In genomic region chr9:2029666-2030170, GRCh38 we compare ENCODE assay signal across 30 cellular contexts. TPM values are rescaled to one million over a fixed set of nuclear protein-coding genes. Genes with fewer than 3 reads are reported as not detected.
A peak's percentile ranks its signal among the peaks of the same experiment; 100 is the strongest.
DNase-seq lines count a peak whose midpoint lies in the region; ATAC-seq, FAIRE-seq and TF ChIP-seq lines count a peak whose summit lies in the region.
"Had no signal": no experiment of that assay in that cellular context is flagged by ENCODE, and none has a peak within 500 bp of the region (broad histone marks: within the 10 kb centered on the region; RNA-seq: fewer than 3 reads in every experiment).

No MANE protein-coding gene starts in this region.

- ATAC-seq in GM12878 (no peak), GM21576 (IDR thresholded peaks at IDR 0.05; ENCODE audit: unreplicated experiment) (no peak), HG03439 (IDR thresholded peaks at IDR 0.05; ENCODE audit: unreplicated experiment) (no peak)
- ATAC-seq: HCT116, left ventricle myocardium superior, pancreas had no signal

- intact Hi-C loops in activated naive CD4-positive, alpha-beta T cell treated with anti-CD3 and anti-CD28 coated beads for 36 hours (cut with micrococcal nuclease), result loop anchor here (1.0 kb wide), 1 partner anchor 9 kb away; no protein-coding TSS in a partner anchor
- intact Hi-C loops in GM12878 (cut with micrococcal nuclease; ENCODE audit: unreplicated experiment), result no loop called here

- POLR2A ChIA-PET in GM12878 (lab: Charles Lee), result interaction anchor here (0.6 kb wide), 2 partner anchors 15 to 388 kb away, joined by 3 to 7 read pairs; no protein-coding TSS in a partner anchor

- no peaks in the 10 kb centered on the region for H3K9me3 Mint-ChIP-seq in activated naive CD4-positive, alpha-beta T cell treated with anti-CD3 and anti-CD28 coated beads, Interleukin-2, amount 50 U/mL, for 24 hours
- no peaks in the 10 kb centered on the region for H3K9me3 Mint-ChIP-seq in activated naive CD4-positive, alpha-beta T cell treated with anti-CD3 and anti-CD28 coated beads for 36 hours
- H3K9me3 Mint-ChIP-seq in nephron, result no peaks in the 10 kb centered on the region
- H3K9me3 Mint-ChIP-seq: activated B cell treated with CpG ODN at 0.5 μM for 24 hours had no signal

- in situ Hi-C loops in GM12878 (cut with MboI), result no loop called here

- no peak overlapping the region for H3K4me3 ChIP-seq in GM12878
- H3K4me3 ChIP-seq: pancreas, right atrium auricular region, smooth muscle cell had no signal

- peaks cover 25% of the 10 kb centered on the region for H3K36me3 Mint-ChIP-seq in activated naive CD4-positive, alpha-beta T cell treated with anti-CD3 and anti-CD28 coated beads, Interleukin-2, amount 50 U/mL, for 24 hours
- H3K36me3 Mint-ChIP-seq in activated naive CD4-positive, alpha-beta T cell treated with anti-CD3 and anti-CD28 coated beads for 36 hours (ENCODE audit: low read depth), result peaks cover 24% of the 10 kb centered on the region
- peaks cover 24% of the 10 kb centered on the region for H3K36me3 Mint-ChIP-seq in nephron (ENCODE audit: low read depth)

- TF ChIP-seq CTCF in GM12878 (IDR thresholded peaks at IDR 0.05 in 2 of 3, conservative IDR thresholded peaks at IDR 0.05 in 1 of 3; ENCODE audit: control insufficient read depth in 2 of 3, extremely low read depth in 1 of 3, insufficient read depth in 1 of 3, low read depth in 3 of 3, low read length in 3 of 3), result no peak
- TF ChIP-seq CTCF in nephron (IDR thresholded peaks at IDR 0.05; ENCODE audit: unreplicated experiment in 3 of 3), result no peak

- FAIRE-seq in GM12878 (lab: Jason Lieb, UNC), result no peak
- FAIRE-seq: endothelial cell of umbilical vein, HTR-8/SVneo, pancreas had no signal

- no peak for TF ChIP-seq EP300 in GM12878 (IDR thresholded peaks at IDR 0.05; ENCODE audit: borderline replicate concordance in 1 of 2, control insufficient read depth in 1 of 2, low read depth in 2 of 2, low read length in 2 of 2)

- H2AFZ ChIP-seq in GM12878 (ENCODE audit: control insufficient read depth, low read depth, low read length), result no peak overlapping the region

- no peak overlapping the region for H3K4me3 Mint-ChIP-seq in activated naive CD4-positive, alpha-beta T cell treated with anti-CD3 and anti-CD28 coated beads, Interleukin-2, amount 50 U/mL, for 24 hours
- no peak overlapping the region for H3K4me3 Mint-ChIP-seq in activated naive CD4-positive, alpha-beta T cell treated with anti-CD3 and anti-CD28 coated beads for 36 hours
- no peak overlapping the region for H3K4me3 Mint-ChIP-seq in nephron
- H3K4me3 Mint-ChIP-seq: activated B cell treated with CpG ODN at 0.5 μM for 24 hours, neural crest cell had no signal

- no peak overlapping the region for H3K27ac ChIP-seq in GM12878 (ENCODE audit: control insufficient read depth, insufficient read depth)
- H3K27ac ChIP-seq: pancreas, right atrium auricular region had no signal

- CTCF ChIA-PET in activated naive CD4-positive, alpha-beta T cell treated with anti-CD3 and anti-CD28 coated beads for 36 hours (lab: Charles Lee), result interaction anchor here (0.7 to 1.3 kb wide), 2 partner anchors 15 to 19 kb away, joined by 3 to 4 read pairs; partner anchors contain the start of gene SMARCA2
- CTCF ChIA-PET in GM12878 (lab: Yijun Ruan, JAX), result no interaction called here

- peaks cover 13 to 48% of the 10 kb centered on the region in 2 experiments for H3K36me3 ChIP-seq in GM12878 (ENCODE audit: control insufficient read depth in 2 of 2, insufficient read depth in 2 of 2, low read length in 1 of 2)

- no peak for TF ChIP-seq RAD21 in GM12878 (IDR thresholded peaks at IDR 0.05; ENCODE audit: insufficient read depth, low read depth, low read length)

- peaks cover 27% of the 10 kb centered on the region for H3K4me1 ChIP-seq in GM12878 (ENCODE audit: control insufficient read depth, insufficient read depth, low read length)
- H3K4me1 ChIP-seq: Caco-2 had no signal

- SMC1A ChIA-PET in GM12878 (lab: Charles Lee; ENCODE audit: uncharacterized antibody, unreplicated experiment), result interaction anchor here (0.7 to 1.4 kb wide), 3 partner anchors 11 to 448 kb away, joined by 3 to 4 read pairs (median 3); no protein-coding TSS in a partner anchor

- no peak overlapping the region for H3K4me2 ChIP-seq in GM12878 (ENCODE audit: control insufficient read depth, insufficient read depth)
- H3K4me2 ChIP-seq: smooth muscle cell had no signal

- TF ChIP-seq POLR2A in GM12878 (IDR thresholded peaks at IDR 0.05; ENCODE audit: low read depth, low read length), result no peak

- DNase-seq in activated naive CD4-positive, alpha-beta T cell treated with anti-CD3 and anti-CD28 coated beads for 36 hours, result no peak
- DNase-seq in NCI-H1105 treated with DMSO at 0.1 percent for 48 hours (lab: John Stamatoyannopoulos, UW) (peak; percentile 61), GM12878 (ENCODE audit: low read depth, low spot score) (no peak), NOMO-1 treated with DMSO at 0.1 percent for 48 hours (lab: John Stamatoyannopoulos, UW; ENCODE audit: unreplicated experiment) (no peak)
- DNase-seq: ACHN; activated B cell treated with CpG ODN at 0.5 μM for 24 hours; activated CD4-positive, alpha-beta T cell treated with anti-CD3 and anti-CD28 coated beads, Interleukin-2, amount 50 U/mL, for 4 hours; activated CD8-positive, alpha-beta memory T cell treated with anti-CD3 and anti-CD28 coated beads, Interleukin-2, amount 50 U/mL, for 4 hours; Caco-2; DMS79; dorsolateral prefrontal cortex; islet precursor cell; KG1; left ventricle myocardium superior; midbrain; NCI-H1436; NCI-H2081 treated with DMSO at 0.1 percent for 48 hours; pancreas; T-helper 9 cell; trophoblast cell had no signal

- no peaks in the 10 kb centered on the region for H3K27me3 ChIP-seq in GM12878 (replicated peaks in 1 of 2; ENCODE audit: control insufficient read depth in 2 of 2, insufficient read depth in 2 of 2, low read length in 1 of 2)
- H3K27me3 ChIP-seq: dorsolateral prefrontal cortex, pancreas, right atrium auricular region had no signal

- peaks cover 9% of the 10 kb centered on the region; the same call in 1 of the 2 replicates for H4K20me1 ChIP-seq in GM12878 (ENCODE audit: control insufficient read depth, insufficient read depth)

- peaks cover 86% of the 10 kb centered on the region for H3K79me2 ChIP-seq in GM12878 (ENCODE audit: control insufficient read depth, insufficient read depth, low read length)

- H3K4me1 Mint-ChIP-seq in activated naive CD4-positive, alpha-beta T cell treated with anti-CD3 and anti-CD28 coated beads, Interleukin-2, amount 50 U/mL, for 24 hours, result peaks cover 81% of the 10 kb centered on the region
- peaks cover 65% of the 10 kb centered on the region for H3K4me1 Mint-ChIP-seq in activated naive CD4-positive, alpha-beta T cell treated with anti-CD3 and anti-CD28 coated beads for 36 hours (ENCODE audit: low read depth)
- peaks cover 56% of the 10 kb centered on the region for H3K4me1 Mint-ChIP-seq in nephron

- no peak overlapping the region for H3K9ac ChIP-seq in GM12878 (ENCODE audit: control insufficient read depth, insufficient read depth, low read length)

- BruUV-seq in GM12878 (replicated peaks; lab: Mats Ljungman, UMichigan), result TSS peak; percentile 6

- 92% methylated on average over 2 of the region's 2 CpGs for WGBS in GM12878 (ENCODE audit: insufficient coverage, insufficient replicate concordance, low lambda C conversion rate, missing lambda C conversion rate)

- H3K27ac Mint-ChIP-seq in activated naive CD4-positive, alpha-beta T cell treated with anti-CD3 and anti-CD28 coated beads, Interleukin-2, amount 50 U/mL, for 24 hours, result peak overlapping the region; percentile 68
- H3K27ac Mint-ChIP-seq in activated naive CD4-positive, alpha-beta T cell treated with anti-CD3 and anti-CD28 coated beads for 36 hours, result no peak overlapping the region
- peak overlapping the region in 2 of 3 experiments; percentile 12 to 27 for H3K27ac Mint-ChIP-seq in nephron
- H3K27ac Mint-ChIP-seq: activated B cell treated with CpG ODN at 0.5 μM for 24 hours had no signal

- RAD21 ChIA-PET in GM12878 (lab: Charles Lee; ENCODE audit: unreplicated experiment), result interaction anchor here (1.4 kb wide), 2 partner anchors 12 kb away, joined by 3 to 7 read pairs; no protein-coding TSS in a partner anchor

- H3K9me3 ChIP-seq in GM12878 (replicated peaks; ENCODE audit: control insufficient read depth, insufficient read depth, low read length), result no peaks in the 10 kb centered on the region
- H3K9me3 ChIP-seq: Caco-2, pancreas, right atrium auricular region had no signal

- no peaks in the 10 kb centered on the region for H3K27me3 Mint-ChIP-seq in activated naive CD4-positive, alpha-beta T cell treated with anti-CD3 and anti-CD28 coated beads, Interleukin-2, amount 50 U/mL, for 24 hours
- no peaks in the 10 kb centered on the region for H3K27me3 Mint-ChIP-seq in activated naive CD4-positive, alpha-beta T cell treated with anti-CD3 and anti-CD28 coated beads for 36 hours (ENCODE audit: low read depth)
- no peaks in the 10 kb centered on the region for H3K27me3 Mint-ChIP-seq in nephron (ENCODE audit: low read depth)
- H3K27me3 Mint-ChIP-seq: activated B cell treated with CpG ODN at 0.5 μM for 24 hours had no signal

TF ChIP-seq in GM12878, 131 proteins besides CTCF, POLR2A, EP300 and RAD21:
- no peak for TF ChIP-seq NR2C1 (IDR thresholded peaks at IDR 0.05)
- no peak for TF ChIP-seq PAX5 (IDR thresholded peaks at IDR 0.05; ENCODE audit: borderline replicate concordance, low read depth, low read length)
- no peak for TF ChIP-seq TCF12 (IDR thresholded peaks at IDR 0.05; ENCODE audit: low read depth, low read length)
- TF ChIP-seq TAF1 (IDR thresholded peaks at IDR 0.05; ENCODE audit: borderline replicate concordance, low read depth, low read length), result no peak

RNA-seq across cellular contexts. Expression of gene SMARCA2, which starts 14.6 kb away (rescaled TPM):
- total RNA-seq in activated naive CD4-positive, alpha-beta T cell treated with anti-CD3 and anti-CD28 coated beads for 36 hours, result 10 to 100 TPM; 87.8 to 89.9 TPM
- 820 and 827 TPM in 2 replicates for total RNA-seq in GM12878 (2013; cell fraction: nucleolus; rRNA removed)
- 208 and 234 TPM in 2 replicates for total RNA-seq in GM12878 (2014; rRNA removed)
- total RNA-seq in GM12878 (2014; rRNA removed; fragmentation: Illumina TruSeq; extraction: Trizol), result 317 and 320 TPM in 2 replicates
- total RNA-seq in GM12878 (2021), result 387 and 392 TPM in 2 replicates
- 128 TPM for polyA plus RNA-seq in GM12878 (2011; ENCODE audit: low read depth)
- 208 and 240 TPM in 2 replicates for polyA plus RNA-seq in GM12878 (2011; rRNA removed)
- 186 and 193 TPM in 2 replicates for polyA plus RNA-seq in GM12878 (2011; cell fraction: cytosol; rRNA removed)
- polyA plus RNA-seq in GM12878 (2011; cell fraction: nucleus; rRNA removed), result 252 and 269 TPM in 2 replicates
- 176 and 191 TPM in 2 replicates for polyA plus RNA-seq in GM12878 (2012)
- polyA plus RNA-seq in GM12878 (2014; fragmentation: Illumina TruSeq; extraction: Trizol), result 254 and 331 TPM in 2 replicates
- polyA plus RNA-seq in GM12878 (2014; fragmentation: Nextera tagmentation; extraction: Ambion mirVana), result 100 to 1,000 TPM; 100 to 130 TPM
- polyA plus RNA-seq in GM12878 (2014; rRNA removed), result 138 and 146 TPM in 2 replicates
- polyA plus RNA-seq in GM12878 (2016; fragmentation: Nextera tagmentation; extraction: Ambion mirVana), result 100 to 1,000 TPM; 184 to 200 TPM
- polyA minus RNA-seq in GM12878 (2011; rRNA and poly(A)+ RNA removed), result 444 and 518 TPM in 2 replicates
- 90.7 and 105 TPM in 2 replicates for polyA minus RNA-seq in GM12878 (2011; cell fraction: cytosol; rRNA and poly(A)+ RNA removed)
- 447 and 727 TPM in 2 replicates for polyA minus RNA-seq in GM12878 (2011; cell fraction: nucleus; rRNA and poly(A)+ RNA removed)
